ENCODE assay signal across 1 cellular context in the genomic region with DNA sequence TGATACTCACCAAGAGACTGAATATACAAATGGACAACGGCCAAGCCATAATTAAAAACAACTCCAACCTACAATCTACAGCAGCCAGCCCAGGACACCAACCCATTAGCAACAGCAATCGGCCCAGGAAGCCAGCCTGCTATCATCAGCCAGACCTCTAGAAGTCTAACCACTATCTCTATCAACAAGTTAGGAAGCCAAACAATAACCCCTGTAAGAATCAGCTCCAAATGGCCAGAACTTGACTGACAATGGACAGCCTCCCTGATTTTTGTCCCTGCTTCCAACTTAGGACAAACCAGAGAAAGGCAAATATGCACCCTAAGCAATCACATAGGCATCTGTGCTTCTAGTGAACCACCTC.
TF ChIP-seq lines count a peak whose summit lies in the region.

No MANE protein-coding gene starts in this region.

TF ChIP-seq in HCT116, 20 proteins besides CTCF, POLR2A, EP300 and RAD21 (continued from another document):
- TF ChIP-seq, protein P1, sequence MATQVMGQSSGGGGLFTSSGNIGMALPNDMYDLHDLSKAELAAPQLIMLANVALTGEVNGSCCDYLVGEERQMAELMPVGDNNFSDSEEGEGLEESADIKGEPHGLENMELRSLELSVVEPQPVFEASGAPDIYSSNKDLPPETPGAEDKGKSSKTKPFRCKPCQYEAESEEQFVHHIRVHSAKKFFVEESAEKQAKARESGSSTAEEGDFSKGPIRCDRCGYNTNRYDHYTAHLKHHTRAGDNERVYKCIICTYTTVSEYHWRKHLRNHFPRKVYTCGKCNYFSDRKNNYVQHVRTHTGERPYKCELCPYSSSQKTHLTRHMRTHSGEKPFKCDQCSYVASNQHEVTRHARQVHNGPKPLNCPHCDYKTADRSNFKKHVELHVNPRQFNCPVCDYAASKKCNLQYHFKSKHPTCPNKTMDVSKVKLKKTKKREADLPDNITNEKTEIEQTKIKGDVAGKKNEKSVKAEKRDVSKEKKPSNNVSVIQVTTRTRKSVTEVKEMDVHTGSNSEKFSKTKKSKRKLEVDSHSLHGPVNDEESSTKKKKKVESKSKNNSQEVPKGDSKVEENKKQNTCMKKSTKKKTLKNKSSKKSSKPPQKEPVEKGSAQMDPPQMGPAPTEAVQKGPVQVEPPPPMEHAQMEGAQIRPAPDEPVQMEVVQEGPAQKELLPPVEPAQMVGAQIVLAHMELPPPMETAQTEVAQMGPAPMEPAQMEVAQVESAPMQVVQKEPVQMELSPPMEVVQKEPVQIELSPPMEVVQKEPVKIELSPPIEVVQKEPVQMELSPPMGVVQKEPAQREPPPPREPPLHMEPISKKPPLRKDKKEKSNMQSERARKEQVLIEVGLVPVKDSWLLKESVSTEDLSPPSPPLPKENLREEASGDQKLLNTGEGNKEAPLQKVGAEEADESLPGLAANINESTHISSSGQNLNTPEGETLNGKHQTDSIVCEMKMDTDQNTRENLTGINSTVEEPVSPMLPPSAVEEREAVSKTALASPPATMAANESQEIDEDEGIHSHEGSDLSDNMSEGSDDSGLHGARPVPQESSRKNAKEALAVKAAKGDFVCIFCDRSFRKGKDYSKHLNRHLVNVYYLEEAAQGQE (IDR thresholded peaks at IDR 0.05; ENCODE audit: low read depth) = no peak
- TF ChIP-seq, protein P2, sequence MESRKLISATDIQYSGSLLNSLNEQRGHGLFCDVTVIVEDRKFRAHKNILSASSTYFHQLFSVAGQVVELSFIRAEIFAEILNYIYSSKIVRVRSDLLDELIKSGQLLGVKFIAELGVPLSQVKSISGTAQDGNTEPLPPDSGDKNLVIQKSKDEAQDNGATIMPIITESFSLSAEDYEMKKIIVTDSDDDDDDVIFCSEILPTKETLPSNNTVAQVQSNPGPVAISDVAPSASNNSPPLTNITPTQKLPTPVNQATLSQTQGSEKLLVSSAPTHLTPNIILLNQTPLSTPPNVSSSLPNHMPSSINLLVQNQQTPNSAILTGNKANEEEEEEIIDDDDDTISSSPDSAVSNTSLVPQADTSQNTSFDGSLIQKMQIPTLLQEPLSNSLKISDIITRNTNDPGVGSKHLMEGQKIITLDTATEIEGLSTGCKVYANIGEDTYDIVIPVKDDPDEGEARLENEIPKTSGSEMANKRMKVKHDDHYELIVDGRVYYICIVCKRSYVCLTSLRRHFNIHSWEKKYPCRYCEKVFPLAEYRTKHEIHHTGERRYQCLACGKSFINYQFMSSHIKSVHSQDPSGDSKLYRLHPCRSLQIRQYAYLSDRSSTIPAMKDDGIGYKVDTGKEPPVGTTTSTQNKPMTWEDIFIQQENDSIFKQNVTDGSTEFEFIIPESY (IDR thresholded peaks at IDR 0.05; ENCODE audit: extremely low read depth, insufficient replicate concordance, low read length) = no peak
- no peak for TF ChIP-seq POLR2AphosphoS5 (IDR thresholded peaks at IDR 0.05; ENCODE audit: low read depth, low read length)
- no peak for TF ChIP-seq ZNF274 (IDR thresholded peaks at IDR 0.05; ENCODE audit: low read depth, low read length)
- TF ChIP-seq JUND (IDR thresholded peaks at IDR 0.05) = no peak
- TF ChIP-seq SIN3A (IDR thresholded peaks at IDR 0.05; ENCODE audit: low read depth) = no peak
- TF ChIP-seq TCF7L2 (IDR thresholded peaks at IDR 0.05; ENCODE audit: borderline replicate concordance, extremely low read depth, insufficient read depth, insufficient read length) = no peak
- TF ChIP-seq EZH2phosphoT487 (IDR thresholded peaks at IDR 0.05; ENCODE audit: borderline replicate concordance) = no peak
TF ChIP-seq in HCT116: peak in this region for 0.
